ENCODE assay signal across 32 cellular contexts in the genomic region with DNA sequence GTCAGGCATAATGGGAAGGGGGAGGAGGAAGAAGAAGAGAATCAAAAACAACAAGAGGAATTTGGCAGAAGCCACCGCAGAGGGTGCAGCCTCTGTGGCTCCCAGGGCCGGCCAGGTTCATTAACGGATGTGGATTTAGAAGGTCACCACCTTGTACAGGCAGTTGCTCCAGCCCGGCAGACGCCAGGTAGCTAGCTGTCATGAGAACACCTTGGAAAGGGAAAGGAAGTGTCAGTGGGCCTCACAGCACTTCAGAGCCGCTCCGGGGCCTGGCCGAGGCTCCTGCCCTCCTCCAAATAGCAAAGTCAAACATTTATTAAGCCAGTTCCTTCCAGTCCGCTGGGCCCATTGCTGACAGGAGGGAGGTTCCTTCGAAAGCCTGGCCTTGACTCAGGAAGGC. TPM values are rescaled to one million over a fixed set of nuclear protein-coding genes. Genes with fewer than 3 reads are reported as not detected.
DNase-seq lines count a peak whose midpoint lies in the region; ATAC-seq, FAIRE-seq and TF ChIP-seq lines count a peak whose summit lies in the region.
"Had no signal": no experiment of that assay in that cellular context is flagged by ENCODE, and none has a peak within 500 bp of the region (broad histone marks: within the 10 kb centered on the region; RNA-seq: fewer than 3 reads in every experiment).

No MANE protein-coding gene starts in this region.

- H2BK12ac ChIP-seq in neuronal stem cell (ENCODE audit: low read length) = no peak overlapping the region

- intact Hi-C loops in HepG2 (cut with micrococcal nuclease; ENCODE audit: unreplicated experiment) (no loop called here), right lobe of liver (cut with DNase I) (no loop called here), kidney (cut with DNase I) (no loop called here), heart right ventricle (cut with DNase I) (no loop called here)

- H3K4ac ChIP-seq in neuronal stem cell (ENCODE audit: low read length) = no peak overlapping the region

- no peak for TF ChIP-seq RAD21 in HepG2 (CRISPR knock-in tag; IDR thresholded peaks at IDR 0.05)

- TF ChIP-seq POLR2A in HepG2 (IDR thresholded peaks at IDR 0.05; ENCODE audit: insufficient read depth in 1 of 2, low read depth in 2 of 2, low read length in 2 of 2) (no peak), right lobe of liver (IDR thresholded peaks at IDR 0.05) (no peak)

- no peaks in the 10 kb centered on the region for H3K79me2 ChIP-seq in HepG2 (ENCODE audit: insufficient read depth, low read length)

- H3K27me3 ChIP-seq in HepG2 (ENCODE audit: control insufficient read depth in 1 of 2, insufficient read depth in 2 of 2, low read length in 2 of 2) (no peaks in the 10 kb centered on the region; a peak in 1 of 5 replicates), right lobe of liver (no peaks in the 10 kb centered on the region), neuronal stem cell (ENCODE audit: control insufficient read depth in 3 of 3, insufficient read depth in 3 of 3, low read depth in 1 of 3, low read length in 3 of 3) (peaks cover 0 to 16% (median 0%) of the 10 kb centered on the region in 3 experiments), heart right ventricle (peaks cover 0 to 23% (median 10%) of the 10 kb centered on the region in 7 donors)
- H3K27me3 ChIP-seq: BE2C had no signal

- 10% methylated on average over 7 of the region's 10 CpGs for WGBS in HepG2 (ENCODE audit: low lambda C conversion rate)
- whole genome bisulfite sequencing in right lobe of liver (ENCODE audit: insufficient coverage, low coverage, low lambda C conversion rate, missing lambda C conversion rate) = 45% methylated on average over 5 of the region's 10 CpGs
- WGBS in neuronal stem cell (ENCODE audit: extremely low coverage in 2 of 2, insufficient read length in 2 of 2, insufficient replicate concordance in 1 of 2), 2 donors = no CpG with 5 or more reads among the region's 10 CpGs
- WGBS in heart right ventricle, 2 donors = 51 to 62% methylated on average over 10 of the region's 10 CpGs

- DNase-seq in HepG2 (ENCODE audit: low spot score) = no peak
- no peak for DNase-seq in right lobe of liver
- peak; percentile 74 for DNase-seq in kidney
- DNase-seq in neuronal stem cell (ENCODE audit: low spot score) = no peak
- no peak for DNase-seq in NCI-H345 (lab: John Stamatoyannopoulos, UW)
- no peak for DNase-seq in heart right ventricle
- DNase-seq in frontal cortex (ENCODE audit: low spot score in 2 of 2) = no peak
- no peak for DNase-seq in RKO (ENCODE audit: low spot score)
- DNase-seq: 8988T; ACHN; BE2C; DMS153; DND-41; Kasumi-1; MV-4-11; NCI-H1105 treated with DMSO at 0.1 percent for 48 hours; NCI-H146; NCI-H2029; NCI-H510A treated with DMSO at 0.1 percent for 48 hours; NCI-H748 treated with DMSO at 0.1 percent for 48 hours; NK-92 treated with Interleukin-12 subunit alpha and Interleukin-12 subunit beta, amount 100 ng/mL, for 24 hours; PC-3; Right ventricle myocardium superior had no signal

- H3K4me3 ChIP-seq in HepG2 (replicated peaks in 1 of 3; ENCODE audit: insufficient read depth in 1 of 3, low read depth in 2 of 3, low read length in 3 of 3) = no peak overlapping the region
- no peak overlapping the region for H3K4me3 ChIP-seq in right lobe of liver
- H3K4me3 ChIP-seq in kidney (ENCODE audit: low read length in 2 of 2) = no peak overlapping the region
- H3K4me3 ChIP-seq in neuronal stem cell (ENCODE audit: low read length in 2 of 2) = no peak overlapping the region
- no peak overlapping the region for H3K4me3 ChIP-seq in heart right ventricle
- H3K4me3 ChIP-seq: K562, SJSA1 had no signal

- H3K9ac ChIP-seq in HepG2 (ENCODE audit: insufficient read depth, low read depth, low read length) (no peak overlapping the region), kidney (ENCODE audit: low read length in 2 of 2) (no peak overlapping the region), neuronal stem cell (ENCODE audit: low read depth, low read length, poor library complexity) (no peak overlapping the region)

- H3K9me3 ChIP-seq in HepG2 (ENCODE audit: low read length) = no peaks in the 10 kb centered on the region
- no peaks in the 10 kb centered on the region for H3K9me3 ChIP-seq in right lobe of liver
- no peaks in the 10 kb centered on the region for H3K9me3 ChIP-seq in kidney (ENCODE audit: control insufficient read depth in 1 of 2, low read length in 2 of 2)
- no peaks in the 10 kb centered on the region for H3K9me3 ChIP-seq in neuronal stem cell (replicated peaks in 1 of 2; ENCODE audit: control insufficient read depth in 2 of 2, insufficient read depth in 1 of 2, low read depth in 1 of 2, low read length in 2 of 2)
- no peaks in the 10 kb centered on the region for H3K9me3 ChIP-seq in heart right ventricle
- H3K9me3 ChIP-seq: BE2C, SJSA1 had no signal

- no peak for TF ChIP-seq CTCF in HepG2 (CRISPR knock-in tag; IDR thresholded peaks at IDR 0.05)
- no peak for TF ChIP-seq CTCF in right lobe of liver (IDR thresholded peaks at IDR 0.05)
- TF ChIP-seq CTCF in kidney (IDR thresholded peaks at IDR 0.05; ENCODE audit: borderline replicate concordance, extremely low read depth, insufficient read depth) = no peak
- no peak for TF ChIP-seq CTCF in heart right ventricle (IDR thresholded peaks at IDR 0.05)

- CTCF ChIA-PET in HepG2 (lab: Yijun Ruan, JAX; ENCODE audit: low intra/inter-chr PET ratio, low total read pairs) = no interaction called here

- H2AFZ ChIP-seq in HepG2 (ENCODE audit: low read length) (no peak overlapping the region), neuronal stem cell (ENCODE audit: low read length) (peak overlapping the region; percentile 42)

- TF ChIP-seq EP300 in HepG2 (IDR thresholded peaks at IDR 0.05; ENCODE audit: low read depth in 2 of 2, low read length in 2 of 2) = no peak
- no peak for TF ChIP-seq EP300 in HepG2 (CRISPR knock-in tag; IDR thresholded peaks at IDR 0.05; ENCODE audit: borderline replicate concordance)

- ATAC-seq in HepG2 = peak; percentile 46
- ATAC-seq in right lobe of liver = no peak
- ATAC-seq in heart right ventricle = no peak
- ATAC-seq: HCT116, K562, PC-3 had no signal

- no peak overlapping the region for H4K91ac ChIP-seq in neuronal stem cell (ENCODE audit: low read depth, low read length, poor library complexity)

- no peaks in the 10 kb centered on the region for H3K36me3 ChIP-seq in HepG2 (replicated peaks in 1 of 2; ENCODE audit: control insufficient read depth in 1 of 2, insufficient read depth in 2 of 2, low read length in 2 of 2)
- no peaks in the 10 kb centered on the region for H3K36me3 ChIP-seq in right lobe of liver
- no peaks in the 10 kb centered on the region for H3K36me3 ChIP-seq in kidney (ENCODE audit: control insufficient read depth in 1 of 2, insufficient read depth in 2 of 2, low read length in 2 of 2)
- no peaks in the 10 kb centered on the region for H3K36me3 ChIP-seq in neuronal stem cell (replicated peaks in 1 of 2; ENCODE audit: control insufficient read depth in 2 of 2, insufficient read depth in 2 of 2, low read length in 2 of 2)
- H3K36me3 ChIP-seq in heart right ventricle = no peaks in the 10 kb centered on the region
- H3K36me3 ChIP-seq: BE2C, SJSA1 had no signal

- POLR2A ChIA-PET in HepG2 (lab: Yijun Ruan, JAX) = no interaction called here

- no peak overlapping the region for H2BK15ac ChIP-seq in neuronal stem cell (ENCODE audit: low read length)

- no peak overlapping the region for H4K8ac ChIP-seq in neuronal stem cell (ENCODE audit: low read depth, low read length)

- no peak overlapping the region for H2BK5ac ChIP-seq in neuronal stem cell (ENCODE audit: low read length)

- FAIRE-seq in HepG2 (lab: Jason Lieb, UNC) (no peak), kidney (lab: Jason Lieb, UNC) (no peak), frontal cortex (lab: Jason Lieb, UNC) (no peak)
- FAIRE-seq: GM12892, K562 had no signal

- peaks cover 13% of the 10 kb centered on the region for H3K4me1 ChIP-seq in HepG2 (ENCODE audit: insufficient read depth, low read length)
- H3K4me1 ChIP-seq in right lobe of liver = no peaks in the 10 kb centered on the region
- peaks cover 0 to 5% of the 10 kb centered on the region in 2 donors for H3K4me1 ChIP-seq in kidney (ENCODE audit: control insufficient read depth in 1 of 2, insufficient read depth in 1 of 2, low read depth in 1 of 2, low read length in 2 of 2)
- peaks cover 4 to 9% of the 10 kb centered on the region in 2 donors for H3K4me1 ChIP-seq in neuronal stem cell (ENCODE audit: control insufficient read depth in 2 of 2, insufficient read depth in 1 of 2, low read depth in 1 of 2, low read length in 2 of 2)
- H3K4me1 ChIP-seq in heart right ventricle = peaks cover 0 to 20% (median 10%) of the 10 kb centered on the region in 9 donors
- H3K4me1 ChIP-seq: SJSA1 had no signal

- H3K23ac ChIP-seq in neuronal stem cell (ENCODE audit: low read depth, low read length, poor library complexity) = no peak overlapping the region

- no peak overlapping the region for H2AK5ac ChIP-seq in neuronal stem cell (ENCODE audit: low read depth, low read length)

- in situ Hi-C loops in HepG2 (cut with HindIII; ENCODE audit: extremely low pct_ligation_motif_present, low pct_unique_long_range_greater_than_20kb) = no loop called here

- H2BK120ac ChIP-seq in neuronal stem cell (ENCODE audit: low read depth, low read length) = no peak overlapping the region

- H3K14ac ChIP-seq in neuronal stem cell (ENCODE audit: low read length) = no peak overlapping the region

- H3K79me1 ChIP-seq in neuronal stem cell (ENCODE audit: low read depth, low read length) = no peaks in the 10 kb centered on the region

- no peak overlapping the region for H3K18ac ChIP-seq in neuronal stem cell (ENCODE audit: low read length)

- no peaks in the 10 kb centered on the region for H4K20me1 ChIP-seq in HepG2 (ENCODE audit: insufficient read depth, low read length)

- no TSS peak for BruUV-seq in HepG2 (replicated peaks; lab: Mats Ljungman, UMichigan)

- peak overlapping the region; percentile 30; the same call in 1 of the 2 replicates for H3K4me2 ChIP-seq in HepG2 (ENCODE audit: low read depth, low read length)
- H3K4me2 ChIP-seq in neuronal stem cell (ENCODE audit: insufficient read depth, low read length, poor library complexity, severe bottlenecking) = no peak overlapping the region

- H3K27ac ChIP-seq in HepG2 (ENCODE audit: extremely low read length, insufficient read depth, low read length) (no peak overlapping the region), right lobe of liver (no peak overlapping the region), kidney (ENCODE audit: low read depth in 2 of 2, low read length in 2 of 2) (no peak overlapping the region), neuronal stem cell (replicated peaks; ENCODE audit: low read length) (no peak overlapping the region), heart right ventricle (no peak overlapping the region)
- H3K27ac ChIP-seq: SJSA1 had no signal

RNA-seq across cellular contexts. Expression of a gene that starts 7.5 kb away (rescaled TPM):
- total RNA-seq in HepG2 (2016; rRNA removed; fragmentation: Illumina TruSeq; extraction: Trizol) (not detected in 2 replicates), right lobe of liver (not detected), kidney (not detected), heart right ventricle (not detected), frontal cortex (not detected)
- not detected in 2 replicates for total RNA-seq in HepG2 (2016; cell fraction: cytosol; rRNA removed; fragmentation: Illumina TruSeq; extraction: Trizol; ENCODE audit: low read depth)
- total RNA-seq in HepG2 (2016; cell fraction: insoluble cytoplasmic fraction; rRNA removed; fragmentation: Illumina TruSeq; extraction: Trizol) = not detected in 2 replicates
- not detected in 2 replicates for total RNA-seq in HepG2 (2016; cell fraction: membrane; rRNA removed; fragmentation: Illumina TruSeq; extraction: Trizol)
- total RNA-seq in HepG2 (2016; cell fraction: nucleus; rRNA removed; fragmentation: Illumina TruSeq; extraction: Trizol) = not detected in 2 replicates
- polyA plus RNA-seq in HepG2 (2011; rRNA removed) (not detected in 2 replicates), kidney (ENCODE audit: insufficient read depth, low read depth, low replicate concordance) (not detected), heart right ventricle (not detected)
- polyA plus RNA-seq in HepG2 (2011; cell fraction: cytosol; rRNA removed) = not detected in 2 replicates
- polyA plus RNA-seq in HepG2 (2011; cell fraction: nucleus; rRNA removed) = not detected in 2 replicates
- polyA plus RNA-seq in HepG2 (2012) = not detected in 2 replicates
- not detected in 2 replicates for polyA plus RNA-seq in HepG2 (2016; cell fraction: cytosol; fragmentation: Illumina TruSeq; extraction: Trizol; ENCODE audit: low read depth)
- polyA plus RNA-seq in HepG2 (2016; cell fraction: insoluble cytoplasmic fraction; fragmentation: Illumina TruSeq; extraction: Trizol; ENCODE audit: low read depth) = not detected in 2 replicates
- not detected in 2 replicates for polyA plus RNA-seq in HepG2 (2016; cell fraction: membrane; fragmentation: Illumina TruSeq; extraction: Trizol; ENCODE audit: low read depth)
- not detected in 2 replicates for polyA plus RNA-seq in HepG2 (2016; cell fraction: nucleus; fragmentation: Illumina TruSeq; extraction: Trizol; ENCODE audit: insufficient read depth, low read depth)
- not detected in 2 replicates for polyA minus RNA-seq in HepG2 (2011; rRNA and poly(A)+ RNA removed; ENCODE audit: low replicate concordance)
- polyA minus RNA-seq in HepG2 (2011; cell fraction: cytosol; rRNA and poly(A)+ RNA removed) = not detected in 2 replicates
- polyA minus RNA-seq in HepG2 (2011; cell fraction: nucleus; rRNA and poly(A)+ RNA removed) = not detected in 2 replicates
- polyA plus RNA-seq in neuronal stem cell (2013, experiment 1 of 2) = not detected
- not detected for polyA plus RNA-seq in neuronal stem cell (2013, experiment 2 of 2)
- total RNA-seq: H4, HT1080, K562, M059J, PC-3, Right ventricle myocardium superior, RPMI7951, SJSA1 had no signal
- polyA plus RNA-seq: CD14-positive monocyte had no signal
